In genomic region chr5:68141494-68141893, GRCh38 we compare ENCODE assay signal across 12 cellular contexts.
DNase-seq lines count a peak whose midpoint lies in the region; ATAC-seq, FAIRE-seq and TF ChIP-seq lines count a peak whose summit lies in the region.
"Had no signal": no experiment of that assay in that cellular context is flagged by ENCODE, and none has a peak within 500 bp of the region (broad histone marks: within the 10 kb centered on the region; RNA-seq: fewer than 3 reads in every experiment).

No MANE protein-coding gene starts in this region.

- no peaks in the 10 kb centered on the region for H3K79me2 ChIP-seq in HepG2 (ENCODE audit: insufficient read depth, low read length)

- no peak overlapping the region for H3K4me2 ChIP-seq in HepG2 (ENCODE audit: low read depth, low read length)

- POLR2A ChIA-PET in HepG2 (lab: Yijun Ruan, JAX), result no interaction called here

- CTCF ChIA-PET in HepG2 (lab: Yijun Ruan, JAX; ENCODE audit: low intra/inter-chr PET ratio, low total read pairs), result no interaction called here

- H3K27ac Mint-ChIP-seq in effector memory CD8-positive, alpha-beta T cell, result peak overlapping the region; percentile 36 to 46
- H3K27ac Mint-ChIP-seq: nephron had no signal

- no peaks in the 10 kb centered on the region for H3K36me3 ChIP-seq in liver (ENCODE audit: control insufficient read depth in 4 of 4, insufficient read depth in 3 of 4, low read depth in 1 of 4, low read length in 3 of 4)
- H3K36me3 ChIP-seq in HepG2 (replicated peaks in 1 of 2; ENCODE audit: control insufficient read depth in 1 of 2, insufficient read depth in 2 of 2, low read length in 2 of 2), result no peaks in the 10 kb centered on the region

- H2AFZ ChIP-seq in HepG2 (ENCODE audit: low read length), result no peak overlapping the region

- no peaks in the 10 kb centered on the region for H3K9me3 Mint-ChIP-seq in effector memory CD8-positive, alpha-beta T cell

- TF ChIP-seq CTCF in liver (IDR thresholded peaks at IDR 0.05; ENCODE audit: low read depth, low read length, missing input control) (no peak), HepG2 (CRISPR knock-in tag; IDR thresholded peaks at IDR 0.05) (no peak)

- TF ChIP-seq EP300 in HepG2 (IDR thresholded peaks at IDR 0.05; ENCODE audit: low read depth in 2 of 2, low read length in 2 of 2), result no peak
- no peak for TF ChIP-seq EP300 in HepG2 (CRISPR knock-in tag; IDR thresholded peaks at IDR 0.05; ENCODE audit: borderline replicate concordance)

- no peaks in the 10 kb centered on the region for H4K20me1 ChIP-seq in HepG2 (ENCODE audit: insufficient read depth, low read length)

- intact Hi-C loops in HepG2 (cut with micrococcal nuclease; ENCODE audit: unreplicated experiment), result no loop called here

- H3K27ac ChIP-seq in liver (ENCODE audit: low read depth in 1 of 2, low read length in 2 of 2) (peak overlapping the region; percentile 15 to 68), HepG2 (ENCODE audit: extremely low read length, insufficient read depth, low read length) (no peak overlapping the region)

- ATAC-seq in HepG2 (no peak), HG03097 (IDR thresholded peaks at IDR 0.05; ENCODE audit: low FRiP score, unreplicated experiment) (peak; percentile 42)
- peak; percentile 97 for ATAC-seq in effector memory CD8-positive, alpha-beta T cell (replicated peaks)

- H3K9me3 ChIP-seq in liver (ENCODE audit: control insufficient read depth in 4 of 4, low read length in 3 of 4) (peaks cover 0 to 6% (median 0%) of the 10 kb centered on the region in 4 donors), HepG2 (ENCODE audit: low read length) (no peaks in the 10 kb centered on the region)

- DNase-seq in HepG2 (ENCODE audit: low spot score) (no peak), NCI-H2227 (lab: John Stamatoyannopoulos, UW; ENCODE audit: unreplicated experiment) (no peak), urothelium cell line (ENCODE audit: low spot score) (no peak), NCI-H1436 treated with DMSO at 0.1 percent for 48 hours (lab: John Stamatoyannopoulos, UW) (no peak), germinal center (ENCODE audit: low spot score) (no peak)
- peak in 2 of 3 experiments; percentile 1 to 7 for DNase-seq in effector memory CD8-positive, alpha-beta T cell
- DNase-seq: activated CD4-positive, alpha-beta T cell treated with anti-CD3 and anti-CD28 coated beads, Interleukin-2, amount 50 U/mL, for 1 hour; NCI-H345; stimulated activated CD8-positive, alpha-beta memory T cell treated with anti-CD3 and anti-CD28 coated beads, Interleukin-4, amount 100 ng/mL, for 48 hours had no signal

- H3K36me3 Mint-ChIP-seq in effector memory CD8-positive, alpha-beta T cell (ENCODE audit: insufficient read depth), result peaks cover 10% of the 10 kb centered on the region

- H3K27me3 Mint-ChIP-seq in effector memory CD8-positive, alpha-beta T cell, result no peaks in the 10 kb centered on the region

- no peak overlapping the region for H3K9ac ChIP-seq in liver (ENCODE audit: low read depth in 1 of 2, low read length in 2 of 2)
- no peak overlapping the region for H3K9ac ChIP-seq in HepG2 (ENCODE audit: insufficient read depth, low read depth, low read length)

- H3K4me3 ChIP-seq in liver (ENCODE audit: low read depth in 1 of 3, low read length in 3 of 3) (no peak overlapping the region), HepG2 (replicated peaks in 1 of 3; ENCODE audit: insufficient read depth in 1 of 3, low read depth in 2 of 3, low read length in 3 of 3) (no peak overlapping the region)

- peak overlapping the region in 1 of 2 donors; percentile 11 for H3K4me3 Mint-ChIP-seq in effector memory CD8-positive, alpha-beta T cell
- H3K4me3 Mint-ChIP-seq: nephron had no signal

- FAIRE-seq in HepG2 (lab: Jason Lieb, UNC) (no peak), urothelium cell line (lab: Jason Lieb, UNC) (no peak)

- no TSS peak for BruUV-seq in HepG2 (replicated peaks; lab: Mats Ljungman, UMichigan)

- H3K4me1 Mint-ChIP-seq in effector memory CD8-positive, alpha-beta T cell (ENCODE audit: low read depth in 2 of 2), result peaks cover 7% of the 10 kb centered on the region in 2 donors
- H3K4me1 Mint-ChIP-seq: nephron had no signal

- TF ChIP-seq POLR2A in HepG2 (IDR thresholded peaks at IDR 0.05; ENCODE audit: insufficient read depth in 1 of 2, low read depth in 2 of 2, low read length in 2 of 2), result no peak

- WGBS in liver, result 20% methylated on average over 4 of the region's 4 CpGs
- WGBS in HepG2 (ENCODE audit: low lambda C conversion rate), result 48% methylated on average over 4 of the region's 4 CpGs

- no peaks in the 10 kb centered on the region for H3K27me3 ChIP-seq in liver (ENCODE audit: control insufficient read depth in 4 of 4, insufficient read depth in 4 of 4, low read length in 3 of 4)
- H3K27me3 ChIP-seq in HepG2 (ENCODE audit: control insufficient read depth in 1 of 2, insufficient read depth in 2 of 2, low read length in 2 of 2), result no peaks in the 10 kb centered on the region

- peaks cover 3 to 41% (median 28%) of the 10 kb centered on the region in 4 donors for H3K4me1 ChIP-seq in liver (ENCODE audit: control insufficient read depth in 4 of 4, insufficient read depth in 4 of 4, low read length in 3 of 4)
- no peaks in the 10 kb centered on the region for H3K4me1 ChIP-seq in HepG2 (ENCODE audit: insufficient read depth, low read length)

- peak; percentile 33 to 49 for TF ChIP-seq RAD21 in liver (IDR thresholded peaks at IDR 0.05)
- no peak for TF ChIP-seq RAD21 in HepG2 (CRISPR knock-in tag; IDR thresholded peaks at IDR 0.05)

- in situ Hi-C loops in HepG2 (cut with HindIII; ENCODE audit: extremely low pct_ligation_motif_present, low pct_unique_long_range_greater_than_20kb), result no loop called here

TF ChIP-seq in liver, 16 proteins besides CTCF, POLR2A, EP300 and RAD21 (continues in another document):
- TF ChIP-seq ZBTB33 (IDR thresholded peaks at IDR 0.05) (no peak), JUND (IDR thresholded peaks at IDR 0.05) (peak in 1 of 2 donors; percentile 29), MAX (IDR thresholded peaks at IDR 0.05) (no peak), FOXA1 (IDR thresholded peaks at IDR 0.05) (no peak), HNF4A (conservative IDR thresholded peaks at IDR 0.05) (peak; percentile 39 to 56), FOXA2 (IDR thresholded peaks at IDR 0.05) (peak; percentile 49), RXRA (IDR thresholded peaks at IDR 0.05) (peak; percentile 53 to 54), TAF1 (conservative IDR thresholded peaks at IDR 0.05) (peak; percentile 69), GABPA (IDR thresholded peaks at IDR 0.05 in 1 of 2, conservative IDR thresholded peaks at IDR 0.05 in 1 of 2) (peak; percentile 34 to 49), NR2F2 (IDR thresholded peaks at IDR 0.05) (no peak), HNF4G (IDR thresholded peaks at IDR 0.05) (no peak), EGR1 (IDR thresholded peaks at IDR 0.05; ENCODE audit: low read depth in 2 of 2) (no peak), YY1 (IDR thresholded peaks at IDR 0.05) (peak; percentile 59)

TF ChIP-seq in HepG2, 621 proteins besides CTCF, POLR2A, EP300 and RAD21:
- TF ChIP-seq NFAT5 (CRISPR knock-in tag; IDR thresholded peaks at IDR 0.05), result no peak
- no peak for TF ChIP-seq NR2F1 (CRISPR knock-in tag; IDR thresholded peaks at IDR 0.05)
TF ChIP-seq in HepG2: peak in this region for 0.

Comparison
In these comparisons a context has a peak if more than half of its experiments do, and no peak if none do; other contexts are left out.
1. DNase-seq: peak in effector memory CD8-positive, alpha-beta T cell (2 of 3); none in HepG2 (single experiment), NCI-H2227 (single experiment), urothelium cell line (single experiment), NCI-H1436 treated with DMSO at 0.1 percent for 48 hours (single experiment) and germinal center (single experiment).